In the genomic region with DNA sequence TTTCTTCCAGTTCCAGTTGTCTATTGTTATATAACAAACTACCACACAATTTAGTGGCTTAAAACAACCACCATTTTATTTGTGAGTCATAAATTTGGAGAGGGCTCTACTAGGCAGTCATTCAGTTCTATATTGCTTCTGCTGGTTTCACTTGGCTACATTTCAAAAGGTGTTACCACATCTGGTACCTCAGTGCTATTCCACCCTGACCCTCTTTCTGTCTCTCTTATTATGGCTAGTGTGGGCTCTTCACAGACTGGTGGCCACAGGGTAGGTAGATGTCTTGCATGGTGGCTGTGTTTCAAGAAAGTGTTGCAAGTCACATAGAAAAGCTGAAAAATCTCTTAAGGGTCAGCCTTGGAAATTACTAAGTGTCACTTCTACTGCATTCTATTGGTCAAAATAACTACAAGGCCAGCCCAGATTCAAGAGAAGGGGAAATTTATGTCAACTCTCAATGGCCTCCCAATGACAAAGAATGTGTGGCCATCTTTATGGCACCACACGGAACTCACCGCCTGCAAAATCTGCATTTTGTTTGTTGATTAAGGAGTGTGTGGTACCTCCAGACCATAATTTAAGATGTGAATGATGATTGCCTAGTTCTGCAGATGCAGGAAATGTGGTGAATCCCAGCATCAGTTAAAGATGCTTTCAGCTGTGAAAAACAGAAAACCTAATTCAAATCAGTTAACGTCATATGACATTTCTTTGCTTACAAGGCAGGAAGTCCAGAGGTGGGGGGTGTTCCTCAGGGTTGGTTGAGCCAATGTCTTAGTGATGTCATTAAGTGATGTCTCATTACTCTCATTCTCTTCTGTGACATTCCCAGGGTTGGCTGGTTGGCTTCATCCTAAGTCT, we compare ENCODE assay signal across 9 cellular contexts.
DNase-seq lines count a peak whose midpoint lies in the region; ATAC-seq, FAIRE-seq and TF ChIP-seq lines count a peak whose summit lies in the region.
"Had no signal": no experiment of that assay in that cellular context is flagged by ENCODE, and none has a peak within 500 bp of the region (broad histone marks: within the 10 kb centered on the region; RNA-seq: fewer than 3 reads in every experiment).

No MANE protein-coding gene starts in this region.

- POLR2A ChIA-PET in activated CD4-positive, alpha-beta memory T cell treated with anti-CD3 and anti-CD28 coated beads, Interleukin-2, amount 10 ng/mL, durations not matched to agents 7 days and 5 days (lab: Charles Lee): interaction anchor here (0.9 to 22.7 kb wide), 10 partner anchors 16 to 955 kb away, joined by 3 to 497 read pairs (median 32); partner anchors contain the start of gene RASGRP1

- TF ChIP-seq CTCF in osteoblast (IDR thresholded peaks at IDR 0.05; ENCODE audit: extremely low read depth, low read depth, low read length): no peak

- ATAC-seq in GM19035 (IDR thresholded peaks at IDR 0.05; ENCODE audit: unreplicated experiment): peak; percentile 39
- peak; percentile 40 for ATAC-seq in HG03045 (IDR thresholded peaks at IDR 0.05; ENCODE audit: unreplicated experiment)

- 73 to 83% (median 80%) methylated on average over 3 of the region's 3 CpGs for WGBS in small intestine, 3 donors

- H3K27ac Mint-ChIP-seq in activated CD4-positive, alpha-beta memory T cell treated with anti-CD3 and anti-CD28 coated beads, Interleukin-2, amount 10 ng/mL, durations not matched to agents 7 days and 5 days: peak overlapping the region; percentile 97

- no peaks in the 10 kb centered on the region for H4K20me1 ChIP-seq in osteoblast (ENCODE audit: insufficient read depth, low read length)

- peak; percentile 78 for DNase-seq in activated CD4-positive, alpha-beta memory T cell treated with anti-CD3 and anti-CD28 coated beads, Interleukin-2, amount 10 ng/mL, durations not matched to agents 7 days and 5 days
- DNase-seq in small intestine (peak; percentile 46), ecto neural progenitor cell (ENCODE audit: low spot score) (no peak), RPMI8226 (no peak), osteoblast (ENCODE audit: insufficient read length, low spot score, missing footprints) (no peak), SKM-1 treated with dmso at 0.1 percent for 144 hours (lab: John Stamatoyannopoulos, UW; ENCODE audit: unreplicated experiment) (no peak)

- no peak overlapping the region for H3K4me3 Mint-ChIP-seq in activated CD4-positive, alpha-beta memory T cell treated with anti-CD3 and anti-CD28 coated beads, Interleukin-2, amount 10 ng/mL, durations not matched to agents 7 days and 5 days

- H3K9me3 ChIP-seq in small intestine (ENCODE audit: control insufficient read depth, low read depth) (no peaks in the 10 kb centered on the region), osteoblast (ENCODE audit: low read depth, low read length) (no peaks in the 10 kb centered on the region)

- H3K4me3 ChIP-seq in small intestine (ENCODE audit: low read depth in 1 of 2, low read length in 2 of 2): no peak overlapping the region
- H3K4me3 ChIP-seq in osteoblast (ENCODE audit: insufficient read depth, low read length): no peak overlapping the region

- no peaks in the 10 kb centered on the region for H3K9me3 Mint-ChIP-seq in activated CD4-positive, alpha-beta memory T cell treated with anti-CD3 and anti-CD28 coated beads, Interleukin-2, amount 10 ng/mL, durations not matched to agents 7 days and 5 days

- no peak overlapping the region for H2AFZ ChIP-seq in osteoblast (ENCODE audit: low read length)

- FAIRE-seq in small intestine (lab: Jason Lieb, UNC): no peak
- FAIRE-seq: colon had no signal

- no peaks in the 10 kb centered on the region for H3K27me3 Mint-ChIP-seq in activated CD4-positive, alpha-beta memory T cell treated with anti-CD3 and anti-CD28 coated beads, Interleukin-2, amount 10 ng/mL, durations not matched to agents 7 days and 5 days

- no peaks in the 10 kb centered on the region for H3K4me1 ChIP-seq in small intestine (ENCODE audit: control insufficient read depth in 2 of 2, insufficient read depth in 1 of 2, low read depth in 1 of 2, low read length in 1 of 2)
- H3K4me1 ChIP-seq in osteoblast (ENCODE audit: insufficient read depth, low read length): no peaks in the 10 kb centered on the region

- H3K79me2 ChIP-seq in osteoblast (ENCODE audit: insufficient read depth, low read length): no peaks in the 10 kb centered on the region

- no peak overlapping the region for H3K4me2 ChIP-seq in osteoblast (ENCODE audit: insufficient read depth, low read length)

- peak overlapping the region; percentile 56 to 77 for H3K27ac ChIP-seq in small intestine (ENCODE audit: low read depth in 1 of 2, low read length in 1 of 2)
- H3K27ac ChIP-seq in osteoblast (ENCODE audit: low read depth, low read length): no peak overlapping the region

- peaks cover 19% of the 10 kb centered on the region for H3K36me3 Mint-ChIP-seq in activated CD4-positive, alpha-beta memory T cell treated with anti-CD3 and anti-CD28 coated beads, Interleukin-2, amount 10 ng/mL, durations not matched to agents 7 days and 5 days (ENCODE audit: low read depth)

- H3K27me3 ChIP-seq in small intestine (ENCODE audit: control insufficient read depth in 2 of 2, insufficient read depth in 2 of 2, low read length in 2 of 2) (no peaks in the 10 kb centered on the region), osteoblast (ENCODE audit: insufficient read depth, low read length) (peaks cover 40% of the 10 kb centered on the region)

- H3K4me1 Mint-ChIP-seq in activated CD4-positive, alpha-beta memory T cell treated with anti-CD3 and anti-CD28 coated beads, Interleukin-2, amount 10 ng/mL, durations not matched to agents 7 days and 5 days: peaks cover 94% of the 10 kb centered on the region

- CTCF ChIA-PET in activated CD4-positive, alpha-beta memory T cell treated with anti-CD3 and anti-CD28 coated beads, Interleukin-2, amount 10 ng/mL, durations not matched to agents 7 days and 5 days (lab: Charles Lee): interaction anchor here (1.8 to 11.7 kb wide), 6 partner anchors 11 to 109 kb away, joined by 8 to 139 read pairs (median 41); partner anchors contain the start of gene RASGRP1

- H3K36me3 ChIP-seq in small intestine (ENCODE audit: control insufficient read depth in 2 of 2, insufficient read depth in 2 of 2, low read length in 2 of 2) (no peaks in the 10 kb centered on the region), osteoblast (ENCODE audit: insufficient read depth, low read length) (no peaks in the 10 kb centered on the region)

Comparison
In these comparisons a context has a peak if more than half of its experiments do, and no peak if none do; other contexts are left out.
1. DNase-seq: peak in activated CD4-positive, alpha-beta memory T cell treated with anti-CD3 and anti-CD28 coated beads, Interleukin-2, amount 10 ng/mL, durations not matched to agents 7 days and 5 days (single experiment) and small intestine (single experiment); none in ecto neural progenitor cell (single experiment), RPMI8226 (single experiment), osteoblast (single experiment) and SKM-1 treated with dmso at 0.1 percent for 144 hours (single experiment).